Comparison of ENCODE assay signal across 8 cellular contexts in genomic region chr11:68840661-68841653, GRCh38. TPM values are rescaled to one million over a fixed set of nuclear protein-coding genes. Genes with fewer than 3 reads are reported as not detected.
DNase-seq lines count a peak whose midpoint lies in the region; ATAC-seq and FAIRE-seq lines count a peak whose summit lies in the region.

No MANE protein-coding gene starts in this region.

- peak overlapping the region; percentile 34 for H3K27ac ChIP-seq in CD8-positive, alpha-beta memory T cell (ENCODE audit: low read depth, low read length)
- H3K27ac ChIP-seq in esophagus (ENCODE audit: low read depth in 2 of 2, low read length in 1 of 2): peak overlapping the region; percentile 89 to 92

- H3K9me3 Mint-ChIP-seq in CD8-positive, alpha-beta memory T cell: no peaks in the 10 kb centered on the region

- H3K4me3 Mint-ChIP-seq in CD8-positive, alpha-beta memory T cell: peak overlapping the region; percentile 86 to 94 (median 89)

- CTCF ChIA-PET in CD8-positive, alpha-beta memory T cell (lab: Charles Lee): no interaction called here

- H3K27me3 Mint-ChIP-seq in CD8-positive, alpha-beta memory T cell: peaks cover 0 to 3% of the 10 kb centered on the region in 2 donors

- WGBS in esophagus, 2 donors: 1% methylated on average over 67 to 90 of the region's 90 CpGs

- FAIRE-seq in HTR-8/SVneo (lab: Jason Lieb, UNC): peak; percentile 51

- no peaks in the 10 kb centered on the region for H3K36me3 ChIP-seq in CD8-positive, alpha-beta memory T cell (ENCODE audit: insufficient read depth, low read length)
- no peaks in the 10 kb centered on the region for H3K36me3 ChIP-seq in esophagus (ENCODE audit: control insufficient read depth in 2 of 2, insufficient read depth in 2 of 2, low read length in 1 of 2)

- H3K27me3 ChIP-seq in CD8-positive, alpha-beta memory T cell (ENCODE audit: insufficient read depth, low read length, poor library complexity, severe bottlenecking): no peaks in the 10 kb centered on the region
- no peaks in the 10 kb centered on the region for H3K27me3 ChIP-seq in esophagus (ENCODE audit: control insufficient read depth in 1 of 2, insufficient read depth in 2 of 2, low read length in 2 of 2)

- H3K27ac Mint-ChIP-seq in CD8-positive, alpha-beta memory T cell: peak overlapping the region; percentile 88 to 99 (median 96)

- peak overlapping the region; percentile 70 for H3K4me3 ChIP-seq in CD8-positive, alpha-beta memory T cell (ENCODE audit: low read length)
- peak overlapping the region; percentile 71 to 82 for H3K4me3 ChIP-seq in esophagus (ENCODE audit: low read depth in 1 of 2, low read length in 2 of 2)

- peaks cover 56% of the 10 kb centered on the region for H3K4me1 ChIP-seq in CD8-positive, alpha-beta memory T cell (ENCODE audit: insufficient read depth, low read length)
- H3K4me1 ChIP-seq in esophagus (ENCODE audit: control insufficient read depth in 2 of 2, insufficient read depth in 2 of 2, low read length in 1 of 2): peaks cover 6 to 31% of the 10 kb centered on the region in 2 donors

- ATAC-seq in HG03139 (IDR thresholded peaks at IDR 0.05; ENCODE audit: unreplicated experiment): no peak

- peaks cover 0 to 10% (median 0%) of the 10 kb centered on the region in 3 donors for H3K36me3 Mint-ChIP-seq in CD8-positive, alpha-beta memory T cell

- H3K9me3 ChIP-seq in CD8-positive, alpha-beta memory T cell (ENCODE audit: low read length): no peaks in the 10 kb centered on the region
- H3K9me3 ChIP-seq in esophagus (ENCODE audit: control insufficient read depth in 2 of 2, insufficient read depth in 1 of 2, low read depth in 1 of 2, low read length in 1 of 2): no peaks in the 10 kb centered on the region

- DNase-seq in CD8-positive, alpha-beta memory T cell: peak in 3 of 5 donors; percentile 10 to 55 (median 20)
- peak; percentile 46 for DNase-seq in HTR-8/SVneo (ENCODE audit: insufficient read length, low spot score)
- DNase-seq in activated CD4-positive, alpha-beta T cell treated with anti-CD3 and anti-CD28 coated beads for 48 hours: peak; percentile 38
- peak; percentile 22 for DNase-seq in myocyte (ENCODE audit: low read depth)
- no peak for DNase-seq in epidermal melanocyte (ENCODE audit: insufficient read length, low spot score)
- DNase-seq in putamen (ENCODE audit: low spot score): no peak

- POLR2A ChIA-PET in CD8-positive, alpha-beta memory T cell (lab: Charles Lee): no interaction called here

- peaks cover 45 to 67% (median 66%) of the 10 kb centered on the region in 3 donors for H3K4me1 Mint-ChIP-seq in CD8-positive, alpha-beta memory T cell

RNA-seq across cellular contexts. Expression of gene CPT1A, which starts 0.8 kb away (rescaled TPM):
- 10 to 100 TPM; 25.6 to 27.4 TPM for total RNA-seq in CD8-positive, alpha-beta memory T cell
- polyA plus RNA-seq in CD8-positive, alpha-beta memory T cell: 9.8 TPM
- polyA plus RNA-seq in esophagus: 10 to 100 TPM in 1 of 2 donors, 1 to 10 TPM in 1; 8.4 to 13.8 TPM
- total RNA-seq in myocyte: 1.9 and 2.8 TPM in 2 replicates
- polyA plus RNA-seq in myocyte (2012): 7.5 TPM

Comparison
In these comparisons a context has a peak if more than half of its experiments do, and no peak if none do; other contexts are left out.
1. DNase-seq: peak in CD8-positive, alpha-beta memory T cell (3 of 5), HTR-8/SVneo (single experiment), activated CD4-positive, alpha-beta T cell treated with anti-CD3 and anti-CD28 coated beads for 48 hours (single experiment) and myocyte (single experiment); none in epidermal melanocyte (single experiment) and putamen (single experiment).